In genomic region chr20:13580725-13581124, GRCh38 we compare ENCODE assay signal across 37 cellular contexts.
"Had no signal": no experiment of that assay in that cellular context is flagged by ENCODE, and none has a peak within 500 bp of the region (broad histone marks: within the 10 kb centered on the region; RNA-seq: fewer than 3 reads in every experiment).

No MANE protein-coding gene starts in this region.

- H3K36me3 ChIP-seq: adrenal gland, breast epithelium, gastrocnemius medialis had no signal

- H3K27me3 Mint-ChIP-seq: activated B cell treated with CpG ODN at 0.5 μM for 24 hours; activated CD4-positive, alpha-beta memory T cell treated with anti-CD3 and anti-CD28 coated beads for 36 hours; activated CD4-positive, alpha-beta T cell treated with anti-CD3 and anti-CD28 coated beads, Interleukin-2, amount 10 ng/mL, durations not matched to agents 24 days and 14 days; activated CD8-positive, alpha-beta memory T cell treated with anti-CD3 and anti-CD28 coated beads, Interleukin-2, amount 10 ng/mL, durations not matched to agents 7 days and 5 days; activated naive CD4-positive, alpha-beta T cell treated with anti-CD3 and anti-CD28 coated beads, Interleukin-2, amount 50 U/mL, for 24 hours; activated naive CD8-positive, alpha-beta T cell treated with anti-CD3 and anti-CD28 coated beads for 36 hours; activated naive CD8-positive, alpha-beta T cell treated with anti-CD3 and anti-CD28 coated beads, Interleukin-2, amount 50 U/mL, for 24 hours; central memory CD8-positive, alpha-beta T cell; dendritic cell treated with granulocyte-macrophage colony-stimulating factor and Interleukin-4, amounts not matched to agents 40 ng/mL and 50 ng/mL, for 4 days; T-helper 17 cell had no signal

- DNase-seq: activated B cell treated with CpG ODN at 0.5 μM for 24 hours; activated CD4-positive, alpha-beta memory T cell treated with anti-CD3 and anti-CD28 coated beads for 36 hours; activated CD4-positive, alpha-beta T cell treated with anti-CD3 and anti-CD28 coated beads, Interleukin-2, amount 10 ng/mL, durations not matched to agents 24 days and 14 days; activated CD8-positive, alpha-beta memory T cell treated with anti-CD3 and anti-CD28 coated beads, Interleukin-2, amount 10 ng/mL, durations not matched to agents 7 days and 5 days; activated CD8-positive, alpha-beta memory T cell treated with anti-CD3 and anti-CD28 coated beads, Interleukin-2, amount 50 U/mL, for 4 hours; activated CD8-positive, alpha-beta T cell treated with anti-CD3 and anti-CD28 coated beads, Interleukin-2, amount 10 ng/mL, durations not matched to agents 7 days and 5 days; activated effector memory CD4-positive, alpha-beta T cell treated with anti-CD3 and anti-CD28 coated beads, Interleukin-2, amount 50 U/mL, for 16 hours; activated naive CD4-positive, alpha-beta T cell treated with anti-CD3 and anti-CD28 coated beads for 36 hours; activated naive CD8-positive, alpha-beta T cell treated with anti-CD3 and anti-CD28 coated beads for 36 hours; activated naive CD8-positive, alpha-beta T cell treated with anti-CD3 and anti-CD28 coated beads, Interleukin-2, amount 50 U/mL, for 24 hours; activated T-cell treated with anti-CD3 and anti-CD28 coated beads, Interleukin-2, amount 50 U/mL, for 1 hour; activated T-cell treated with anti-CD3 and anti-CD28 coated beads, Interleukin-2, amount 50 U/mL, for 48 hours; amygdala; aorta; body of pancreas; dorsolateral prefrontal cortex; effector memory CD4-positive, alpha-beta T cell; endodermal cell; foreskin keratinocyte; gastrocnemius medialis; glutamatergic neuron; T-helper 1 cell; T-helper 17 cell; T1000; WERI-Rb-1 had no signal

- ATAC-seq: activated CD4-positive, CD25-positive, alpha-beta regulatory T cell treated with anti-CD3 and anti-CD28 coated beads, Interleukin-2, amount 50 U/mL, for 24 hours; activated CD8-positive, alpha-beta memory T cell treated with anti-CD3 and anti-CD28 coated beads, Interleukin-2, amount 10 ng/mL, durations not matched to agents 7 days and 5 days; activated CD8-positive, alpha-beta T cell treated with anti-CD3 and anti-CD28 coated beads, Interleukin-2, amount 10 ng/mL, durations not matched to agents 7 days and 5 days; activated naive CD8-positive, alpha-beta T cell treated with anti-CD3 and anti-CD28 coated beads, Interleukin-2, amount 50 U/mL, for 24 hours; body of pancreas; esophagus mucosa; foreskin keratinocyte; gastrocnemius medialis; T-helper 17 cell had no signal

- H3K27ac ChIP-seq: adrenal gland, body of pancreas, breast epithelium, cardiac muscle cell, coronary artery, dorsolateral prefrontal cortex, foreskin keratinocyte, gastrocnemius medialis, WERI-Rb-1 had no signal

- H3K27me3 ChIP-seq: adrenal gland, body of pancreas, breast epithelium, cardiac muscle cell, dorsolateral prefrontal cortex, foreskin keratinocyte, gastrocnemius medialis had no signal

- H3K4me3 ChIP-seq: adrenal gland, body of pancreas, breast epithelium, cardiac muscle cell, coronary artery, dorsolateral prefrontal cortex, gastrocnemius medialis had no signal

- H3K27ac Mint-ChIP-seq: activated B cell treated with CpG ODN at 0.5 μM for 24 hours; activated CD4-positive, alpha-beta memory T cell treated with anti-CD3 and anti-CD28 coated beads for 36 hours; activated CD4-positive, alpha-beta T cell treated with anti-CD3 and anti-CD28 coated beads, Interleukin-2, amount 10 ng/mL, durations not matched to agents 24 days and 14 days; activated CD8-positive, alpha-beta memory T cell treated with anti-CD3 and anti-CD28 coated beads, Interleukin-2, amount 10 ng/mL, durations not matched to agents 7 days and 5 days; activated CD8-positive, alpha-beta T cell treated with anti-CD3 and anti-CD28 coated beads, Interleukin-2, amount 10 ng/mL, durations not matched to agents 7 days and 5 days; activated naive CD4-positive, alpha-beta T cell treated with anti-CD3 and anti-CD28 coated beads for 36 hours; activated naive CD4-positive, alpha-beta T cell treated with anti-CD3 and anti-CD28 coated beads, Interleukin-2, amount 50 U/mL, for 24 hours; activated naive CD8-positive, alpha-beta T cell treated with anti-CD3 and anti-CD28 coated beads for 36 hours; activated naive CD8-positive, alpha-beta T cell treated with anti-CD3 and anti-CD28 coated beads, Interleukin-2, amount 50 U/mL, for 24 hours; activated T-helper 1 cell treated with anti-CD3 and anti-CD28 coated beads, Interleukin-12 subunit alpha, Interleukin-12 subunit beta, Interleukin-2, Interleukin-4 antibody, amounts not matched to agents 30 ng/mL and 10 ng/mL and 1 ng/mL, durations not matched to agents 14 hours and 24 hours and 36 hours; activated T-helper 2 cell treated with anti-CD3 and anti-CD28 coated beads, Interferon-gamma antibody, Interleukin-2, Interleukin-4, amounts not matched to agents 10 μg/mL and 5 μg/mL and 100 μg/mL, durations not matched to agents 14 hours and 24 hours and 36 hours; dendritic cell treated with granulocyte-macrophage colony-stimulating factor and Interleukin-4, amounts not matched to agents 40 ng/mL and 50 ng/mL, for 4 days; endodermal cell; T-helper 17 cell; T-helper 2 cell treated with Interferon-gamma antibody and Interleukin-4, amounts not matched to agents 5 μg/mL and 100 μg/mL, for 36 hours had no signal

- H3K4me1 ChIP-seq: body of pancreas, breast epithelium, foreskin keratinocyte, gastrocnemius medialis had no signal

- H3K9me3 Mint-ChIP-seq: central memory CD8-positive, alpha-beta T cell had no signal

- H3K9me3 ChIP-seq: adrenal gland, body of pancreas, gastrocnemius medialis had no signal

- H3K4me3 Mint-ChIP-seq: activated B cell treated with CpG ODN at 0.5 μM for 24 hours; activated CD4-positive, alpha-beta memory T cell treated with anti-CD3 and anti-CD28 coated beads for 36 hours; activated CD4-positive, alpha-beta T cell treated with anti-CD3 and anti-CD28 coated beads, Interleukin-2, amount 10 ng/mL, durations not matched to agents 24 days and 14 days; activated CD8-positive, alpha-beta memory T cell treated with anti-CD3 and anti-CD28 coated beads, Interleukin-2, amount 10 ng/mL, durations not matched to agents 7 days and 5 days; activated CD8-positive, alpha-beta T cell treated with anti-CD3 and anti-CD28 coated beads, Interleukin-2, amount 10 ng/mL, durations not matched to agents 7 days and 5 days; activated naive CD4-positive, alpha-beta T cell treated with anti-CD3 and anti-CD28 coated beads for 36 hours; activated naive CD4-positive, alpha-beta T cell treated with anti-CD3 and anti-CD28 coated beads, Interleukin-2, amount 50 U/mL, for 24 hours; activated naive CD8-positive, alpha-beta T cell treated with anti-CD3 and anti-CD28 coated beads for 36 hours; activated naive CD8-positive, alpha-beta T cell treated with anti-CD3 and anti-CD28 coated beads, Interleukin-2, amount 50 U/mL, for 24 hours; activated T-helper 1 cell treated with anti-CD3 and anti-CD28 coated beads, Interleukin-12 subunit alpha, Interleukin-12 subunit beta, Interleukin-2, Interleukin-4 antibody, amounts not matched to agents 30 ng/mL and 10 ng/mL and 1 ng/mL, durations not matched to agents 14 hours and 24 hours and 36 hours; central memory CD8-positive, alpha-beta T cell; dendritic cell treated with granulocyte-macrophage colony-stimulating factor and Interleukin-4, amounts not matched to agents 40 ng/mL and 50 ng/mL, for 4 days; endodermal cell; T-helper 17 cell; T-helper 2 cell treated with Interferon-gamma antibody and Interleukin-4, amounts not matched to agents 5 μg/mL and 100 μg/mL, for 36 hours had no signal

- H3K4me1 Mint-ChIP-seq: activated B cell treated with CpG ODN at 0.5 μM for 24 hours; activated CD4-positive, alpha-beta T cell treated with anti-CD3 and anti-CD28 coated beads, Interleukin-2, amount 10 ng/mL, durations not matched to agents 24 days and 14 days; activated CD8-positive, alpha-beta memory T cell treated with anti-CD3 and anti-CD28 coated beads, Interleukin-2, amount 10 ng/mL, durations not matched to agents 7 days and 5 days; activated naive CD4-positive, alpha-beta T cell treated with anti-CD3 and anti-CD28 coated beads, Interleukin-2, amount 50 U/mL, for 24 hours; activated naive CD8-positive, alpha-beta T cell treated with anti-CD3 and anti-CD28 coated beads for 36 hours; activated naive CD8-positive, alpha-beta T cell treated with anti-CD3 and anti-CD28 coated beads, Interleukin-2, amount 50 U/mL, for 24 hours; central memory CD8-positive, alpha-beta T cell; endodermal cell; T-helper 17 cell had no signal
